7 cellular contexts compared by ENCODE assay signal in the genomic region with DNA sequence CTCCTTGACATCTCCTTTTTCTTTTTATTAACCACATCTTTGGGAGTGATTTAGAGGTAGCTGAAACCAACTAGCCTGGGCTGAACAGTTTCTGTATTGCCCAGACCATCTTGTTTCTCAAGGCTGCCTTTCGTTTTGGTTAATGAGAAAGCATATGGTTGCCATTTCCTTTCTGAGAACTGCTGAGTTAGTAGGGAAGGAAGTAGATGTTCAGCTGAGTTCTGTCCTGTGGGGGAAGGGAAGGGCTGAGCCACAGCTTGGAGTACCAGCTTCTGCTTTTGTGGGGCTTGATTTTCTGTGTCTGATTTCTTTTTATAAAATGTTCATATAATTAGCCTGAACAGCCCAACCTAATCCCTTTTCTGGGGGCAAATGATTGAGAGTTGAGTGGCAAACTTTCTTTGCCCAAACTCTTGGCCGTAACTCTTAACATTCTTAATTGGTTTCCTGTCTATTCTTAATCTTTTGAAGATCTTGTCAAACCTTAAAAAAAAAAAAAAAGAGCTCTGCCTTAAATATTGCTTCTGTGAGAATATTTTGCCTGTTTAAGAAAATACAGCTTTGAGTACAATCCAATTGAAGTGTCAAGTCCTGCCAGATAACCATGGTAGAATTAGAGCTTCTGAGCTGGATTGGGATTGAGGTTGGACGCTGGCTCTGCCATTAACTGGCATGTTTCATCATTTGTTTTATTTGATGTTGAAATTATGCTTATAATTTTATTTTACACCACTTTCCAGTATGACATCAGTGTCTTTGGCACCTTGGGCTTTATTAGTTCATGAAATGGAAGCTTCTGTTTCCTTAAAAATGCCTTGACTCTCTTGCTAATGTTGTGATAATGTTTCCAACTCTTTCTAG. TPM values are rescaled to one million over a fixed set of nuclear protein-coding genes. Genes with fewer than 3 reads are reported as not detected.
DNase-seq lines count a peak whose midpoint lies in the region; ATAC-seq and TF ChIP-seq lines count a peak whose summit lies in the region.

No MANE protein-coding gene starts in this region.

- TF ChIP-seq CTCF in brain (conservative IDR thresholded peaks at IDR 0.05) (no peak), tibial artery (IDR thresholded peaks at IDR 0.05) (no peak), PC-3 (conservative IDR thresholded peaks at IDR 0.05; ENCODE audit: low read depth, low read length) (no peak)

- H3K4me3 ChIP-seq in tibial artery (no peak overlapping the region), PC-3 (ENCODE audit: low read length) (no peak overlapping the region)

- H3K36me3 Mint-ChIP-seq in T-helper 17 cell (ENCODE audit: low read depth), result no peaks in the 10 kb centered on the region
- H3K36me3 Mint-ChIP-seq in brain, result no peaks in the 10 kb centered on the region
- H3K36me3 Mint-ChIP-seq in naive B cell, result no peaks in the 10 kb centered on the region

- H3K27me3 Mint-ChIP-seq in T-helper 17 cell, result no peaks in the 10 kb centered on the region
- H3K27me3 Mint-ChIP-seq in brain, result peaks cover 11% of the 10 kb centered on the region
- H3K27me3 Mint-ChIP-seq in naive B cell, result no peaks in the 10 kb centered on the region

- H3K9me3 Mint-ChIP-seq in brain (peaks cover 0 to 3% (median 0%) of the 10 kb centered on the region in 5 experiments), naive B cell (no peaks in the 10 kb centered on the region)

- H3F3A ChIP-seq in PC-3 (ENCODE audit: low read length, unreplicated experiment), result no peaks in the 10 kb centered on the region

- BruUV-seq in PC-3 (replicated peaks; lab: Mats Ljungman, UMichigan), result no TSS peak

- H3K4me3 Mint-ChIP-seq in T-helper 17 cell (peak overlapping the region; percentile 94), brain (peak overlapping the region; percentile 45 to 99 (median 93)), naive B cell (peak overlapping the region; percentile 19 to 99 (median 96))

- H4K20me1 ChIP-seq in PC-3 (ENCODE audit: low read length), result peaks cover 8% of the 10 kb centered on the region

- POLR2A ChIA-PET in PC-3 (lab: Charles Lee; ENCODE audit: unreplicated experiment), result interaction anchor here (1.1 to 4.6 kb wide), 2 partner anchors 8 to 39 kb away, joined by 3 to 52 read pairs; no protein-coding TSS in a partner anchor

- no peaks in the 10 kb centered on the region for H3K9me2 ChIP-seq in PC-3 (replicated peaks; ENCODE audit: low read length)

- H3K27me3 ChIP-seq in tibial artery, result no peaks in the 10 kb centered on the region
- no peaks in the 10 kb centered on the region for H3K27me3 ChIP-seq in PC-3 (ENCODE audit: low read length)

- no peaks in the 10 kb centered on the region for H3K9me3 ChIP-seq in T-helper 17 cell (ENCODE audit: control insufficient read depth, low read length, poor library complexity, severe bottlenecking)
- no peaks in the 10 kb centered on the region for H3K9me3 ChIP-seq in tibial artery
- H3K9me3 ChIP-seq in PC-3 (ENCODE audit: low read length), result no peaks in the 10 kb centered on the region

- DNase-seq in T-helper 17 cell (peak; percentile 16 to 32 (median 21)), naive B cell (peak; percentile 90), tibial artery (peak; percentile 64 to 69), PC-3 (no peak)

- peaks cover 22% of the 10 kb centered on the region for H3K4me1 Mint-ChIP-seq in T-helper 17 cell
- peaks cover 29% of the 10 kb centered on the region for H3K4me1 Mint-ChIP-seq in brain
- peaks cover 24 to 50% (median 32%) of the 10 kb centered on the region in 3 donors for H3K4me1 Mint-ChIP-seq in naive B cell

- ATAC-seq in GM19328 (IDR thresholded peaks at IDR 0.05; ENCODE audit: unreplicated experiment) (peak; percentile 51), HG03097 (IDR thresholded peaks at IDR 0.05; ENCODE audit: low FRiP score, unreplicated experiment) (peak; percentile 67), T-helper 17 cell (peak; percentile 38), naive B cell (ENCODE audit: low read depth in 2 of 2) (peak; percentile 61), PC-3 (no peak)

- CTCF ChIA-PET in PC-3 (lab: Charles Lee), result interaction anchor here (0.6 kb wide), 1 partner anchor 107 kb away, joined by 3 read pairs; no protein-coding TSS in a partner anchor

- no peak overlapping the region for H3K9ac ChIP-seq in PC-3 (ENCODE audit: low read length)

- H3K36me3 ChIP-seq in tibial artery, result no peaks in the 10 kb centered on the region
- peaks cover 8% of the 10 kb centered on the region for H3K36me3 ChIP-seq in PC-3 (ENCODE audit: low read depth, low read length)

- H3K79me2 ChIP-seq in PC-3 (ENCODE audit: low read length), result peaks cover 34% of the 10 kb centered on the region

- intact Hi-C loops in tibial artery (cut with DNase I; ENCODE audit: low total_unique reads), result no loop called here
- intact Hi-C loops in PC-3 (cut with micrococcal nuclease), result loop anchor here (2.0 kb wide), 1 partner anchor 29 kb away; no protein-coding TSS in a partner anchor

- H3K27ac Mint-ChIP-seq in T-helper 17 cell (peak overlapping the region; percentile 97), brain (peak overlapping the region in 3 of 5 experiments; percentile 23 to 97 (median 44)), naive B cell (peak overlapping the region; percentile 24 to 99 (median 82))

- H3K27ac ChIP-seq in tibial artery (peak overlapping the region; percentile 94 to 95), PC-3 (ENCODE audit: low read length) (no peak overlapping the region)

- no peak overlapping the region for H3K4me2 ChIP-seq in PC-3 (ENCODE audit: low read length)

- H2AFZ ChIP-seq in PC-3 (ENCODE audit: low read length), result no peak overlapping the region

- H3K4me1 ChIP-seq in tibial artery, result peaks cover 0 to 35% (median 7%) of the 10 kb centered on the region in 4 donors
- peaks cover 8% of the 10 kb centered on the region for H3K4me1 ChIP-seq in PC-3 (ENCODE audit: insufficient read depth, low read length)

RNA-seq across cellular contexts. Expression of a gene that starts 1.9 kb away (rescaled TPM):
- 10 to 100 TPM; 61.9 to 71.6 TPM for total RNA-seq in T-helper 17 cell
- 0.51 TPM for polyA plus RNA-seq in brain (ENCODE audit: insufficient read depth, low read depth, low replicate concordance)
- polyA plus RNA-seq in naive B cell (ENCODE audit: low read depth in 6 of 6), result 1 to 10 TPM; 2.1 to 8.0 (median 4.8) TPM
- 45.4 and 56.8 TPM in 2 replicates for total RNA-seq in PC-3 (2014; rRNA removed)

Comparison
In these comparisons a context has a peak if more than half of its experiments do, and no peak if none do; other contexts are left out.
1. H3K27ac Mint-ChIP-seq: peak in every context shown above with its lines; median percentile 97 in T-helper 17 cell; 82 in naive B cell; 44 in brain.